Comparison of ENCODE assay signal across 1 cellular context in the genomic region with DNA sequence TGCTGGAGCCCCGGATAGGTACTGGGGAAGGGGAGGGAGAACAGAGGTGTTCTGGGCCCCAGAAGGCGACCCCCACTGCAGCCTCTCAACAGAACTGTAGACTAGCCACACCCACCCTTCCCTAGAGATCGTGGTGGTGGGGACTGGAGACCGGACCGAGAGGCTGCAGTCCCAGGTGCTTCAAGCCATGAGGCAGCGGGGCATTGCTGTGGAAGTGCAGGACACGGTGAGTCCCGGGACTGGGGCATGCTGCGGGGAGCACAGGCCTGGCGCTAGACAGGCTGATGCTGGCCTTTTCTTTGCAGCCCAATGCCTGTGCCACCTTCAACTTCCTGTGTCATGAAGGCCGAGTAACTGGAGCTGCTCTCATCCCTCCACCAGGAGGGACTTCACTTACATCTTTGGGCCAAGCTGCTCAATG.
TF ChIP-seq lines count a peak whose summit lies in the region.

No MANE protein-coding gene starts in this region.

TF ChIP-seq in GM12878, 131 proteins besides CTCF, POLR2A, EP300 and RAD21:
- TF ChIP-seq MXI1 (IDR thresholded peaks at IDR 0.05; ENCODE audit: low read depth, low read length), result 0 out of 2 replicates have a peak, but pooled peaks have one; percentile 19
- TF ChIP-seq, protein P1, sequence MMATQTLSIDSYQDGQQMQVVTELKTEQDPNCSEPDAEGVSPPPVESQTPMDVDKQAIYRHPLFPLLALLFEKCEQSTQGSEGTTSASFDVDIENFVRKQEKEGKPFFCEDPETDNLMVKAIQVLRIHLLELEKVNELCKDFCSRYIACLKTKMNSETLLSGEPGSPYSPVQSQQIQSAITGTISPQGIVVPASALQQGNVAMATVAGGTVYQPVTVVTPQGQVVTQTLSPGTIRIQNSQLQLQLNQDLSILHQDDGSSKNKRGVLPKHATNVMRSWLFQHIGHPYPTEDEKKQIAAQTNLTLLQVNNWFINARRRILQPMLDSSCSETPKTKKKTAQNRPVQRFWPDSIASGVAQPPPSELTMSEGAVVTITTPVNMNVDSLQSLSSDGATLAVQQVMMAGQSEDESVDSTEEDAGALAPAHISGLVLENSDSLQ (IDR thresholded peaks at IDR 0.05), result no peak
